ENCODE assay signal across 24 cellular contexts in the genomic region with DNA sequence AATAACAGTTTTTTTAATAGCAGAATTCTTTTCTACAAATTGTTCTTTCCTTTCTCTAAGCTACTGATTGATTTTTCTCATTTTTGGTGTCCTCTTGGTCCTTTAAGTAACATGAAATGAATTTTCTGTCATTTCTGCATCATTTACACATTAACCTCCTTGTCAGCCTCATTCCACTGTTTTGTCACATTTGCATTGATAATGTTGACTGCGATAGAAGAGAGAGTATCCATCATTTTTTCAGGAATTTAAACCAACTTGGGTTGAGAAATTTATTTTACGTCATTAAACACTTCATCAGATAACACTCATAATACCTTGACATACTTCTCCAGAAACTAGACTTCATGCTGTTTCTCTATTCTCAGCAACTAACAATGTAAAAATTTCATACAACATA.
DNase-seq lines count a peak whose midpoint lies in the region; ATAC-seq, FAIRE-seq and TF ChIP-seq lines count a peak whose summit lies in the region.
"Had no signal": no experiment of that assay in that cellular context is flagged by ENCODE, and none has a peak within 500 bp of the region (broad histone marks: within the 10 kb centered on the region; RNA-seq: fewer than 3 reads in every experiment).

No MANE protein-coding gene starts in this region.

- no peak overlapping the region for H3K27ac ChIP-seq in HepG2 (ENCODE audit: extremely low read length, insufficient read depth, low read length)
- no peak overlapping the region for H3K27ac ChIP-seq in right lobe of liver
- no peak overlapping the region for H3K27ac ChIP-seq in astrocyte (ENCODE audit: low read depth, low read length)
- H3K27ac ChIP-seq: 22Rv1; A549; BLaER1 treated with 17β-estradiol and CSF1 and Interleukin-3, amounts not matched to agents 10 nM and 100 nM; C4-2B had no signal

- H3K4me1 ChIP-seq in HepG2 (ENCODE audit: insufficient read depth, low read length) (no peaks in the 10 kb centered on the region), right lobe of liver (no peaks in the 10 kb centered on the region), astrocyte (ENCODE audit: insufficient read depth, low read length) (no peaks in the 10 kb centered on the region)
- H3K4me1 ChIP-seq: A549; BLaER1 treated with 17β-estradiol and CSF1 and Interleukin-3, amounts not matched to agents 10 nM and 100 nM had no signal

- FAIRE-seq in HepG2 (lab: Jason Lieb, UNC): no peak
- FAIRE-seq in astrocyte (lab: Jason Lieb, UNC): peak; percentile 13
- FAIRE-seq: A549, GM12878, GM12892, GM18507 had no signal

- DNase-seq in HepG2 (ENCODE audit: low spot score) (no peak), right lobe of liver (no peak), astrocyte (ENCODE audit: low read depth) (no peak), NCI-H187 treated with DMSO at 0.1 percent for 48 hours (lab: John Stamatoyannopoulos, UW) (no peak)
- no peak for DNase-seq in activated CD8-positive, alpha-beta T cell treated with anti-CD3 and anti-CD28 coated beads, Interleukin-2, amount 10 ng/mL, durations not matched to agents 7 days and 5 days
- DNase-seq: AML-193; CD4-positive, alpha-beta memory T cell; CD8-positive, alpha-beta memory T cell; COR-L47; DMS 273 treated with DMSO at 0.1 percent for 48 hours; DMS153; DMS53; DMS79; DND-41; EL; GDM1 had no signal

- no peaks in the 10 kb centered on the region for H4K20me1 ChIP-seq in HepG2 (ENCODE audit: insufficient read depth, low read length)
- H4K20me1 ChIP-seq in astrocyte (ENCODE audit: insufficient read depth, low read length): no peaks in the 10 kb centered on the region
- H4K20me1 ChIP-seq: BLaER1 treated with 17β-estradiol and CSF1 and Interleukin-3, amounts not matched to agents 10 nM and 100 nM had no signal

- no TSS peak for BruUV-seq in HepG2 (replicated peaks; lab: Mats Ljungman, UMichigan)

- in situ Hi-C loops in HepG2 (cut with HindIII; ENCODE audit: extremely low pct_ligation_motif_present, low pct_unique_long_range_greater_than_20kb): no loop called here

- intact Hi-C loops in HepG2 (cut with micrococcal nuclease; ENCODE audit: unreplicated experiment): no loop called here
- intact Hi-C loops in right lobe of liver (cut with DNase I): no loop called here

- CTCF ChIA-PET in HepG2 (lab: Yijun Ruan, JAX; ENCODE audit: low intra/inter-chr PET ratio, low total read pairs): no interaction called here
- CTCF ChIA-PET in activated CD8-positive, alpha-beta T cell treated with anti-CD3 and anti-CD28 coated beads, Interleukin-2, amount 10 ng/mL, durations not matched to agents 7 days and 5 days (lab: Charles Lee): no interaction called here

- H3K36me3 ChIP-seq in HepG2 (replicated peaks in 1 of 2; ENCODE audit: control insufficient read depth in 1 of 2, insufficient read depth in 2 of 2, low read length in 2 of 2) (no peaks in the 10 kb centered on the region), right lobe of liver (no peaks in the 10 kb centered on the region), astrocyte (ENCODE audit: insufficient read depth, low read length) (no peaks in the 10 kb centered on the region)
- H3K36me3 ChIP-seq: BLaER1 treated with 17β-estradiol and CSF1 and Interleukin-3, amounts not matched to agents 10 nM and 100 nM had no signal

- TF ChIP-seq POLR2A in HepG2 (IDR thresholded peaks at IDR 0.05; ENCODE audit: insufficient read depth in 1 of 2, low read depth in 2 of 2, low read length in 2 of 2) (no peak), right lobe of liver (IDR thresholded peaks at IDR 0.05) (no peak)

- H3K9me3 Mint-ChIP-seq in astrocyte (ENCODE audit: unreplicated experiment): no peaks in the 10 kb centered on the region
- peaks cover 15% of the 10 kb centered on the region for H3K9me3 Mint-ChIP-seq in activated CD8-positive, alpha-beta T cell treated with anti-CD3 and anti-CD28 coated beads, Interleukin-2, amount 10 ng/mL, durations not matched to agents 7 days and 5 days (ENCODE audit: insufficient read depth)

- no peak for TF ChIP-seq CTCF in HepG2 (CRISPR knock-in tag; IDR thresholded peaks at IDR 0.05)
- TF ChIP-seq CTCF in right lobe of liver (IDR thresholded peaks at IDR 0.05): no peak
- no peak for TF ChIP-seq CTCF in astrocyte (IDR thresholded peaks at IDR 0.05; ENCODE audit: insufficient read depth, low read depth, low read length)

- no peak overlapping the region for H3K4me3 Mint-ChIP-seq in astrocyte (ENCODE audit: unreplicated experiment)
- H3K4me3 Mint-ChIP-seq in activated CD8-positive, alpha-beta T cell treated with anti-CD3 and anti-CD28 coated beads, Interleukin-2, amount 10 ng/mL, durations not matched to agents 7 days and 5 days: no peak overlapping the region
- H3K4me3 Mint-ChIP-seq: B cell; CD4-positive, alpha-beta memory T cell; CD8-positive, alpha-beta memory T cell had no signal

- H2AFZ ChIP-seq in HepG2 (ENCODE audit: low read length) (no peak overlapping the region), astrocyte (ENCODE audit: low read depth, low read length) (no peak overlapping the region)

- no peaks in the 10 kb centered on the region for H3K36me3 Mint-ChIP-seq in astrocyte (ENCODE audit: low read depth, unreplicated experiment)
- H3K36me3 Mint-ChIP-seq in activated CD8-positive, alpha-beta T cell treated with anti-CD3 and anti-CD28 coated beads, Interleukin-2, amount 10 ng/mL, durations not matched to agents 7 days and 5 days (ENCODE audit: low read depth): no peaks in the 10 kb centered on the region
- H3K36me3 Mint-ChIP-seq: CD4-positive, alpha-beta memory T cell; CD8-positive, alpha-beta memory T cell had no signal

- no peaks in the 10 kb centered on the region for H3K4me1 Mint-ChIP-seq in astrocyte (ENCODE audit: low read depth, unreplicated experiment)
- H3K4me1 Mint-ChIP-seq in activated CD8-positive, alpha-beta T cell treated with anti-CD3 and anti-CD28 coated beads, Interleukin-2, amount 10 ng/mL, durations not matched to agents 7 days and 5 days (ENCODE audit: low read depth): no peaks in the 10 kb centered on the region
- H3K4me1 Mint-ChIP-seq: B cell; CD4-positive, alpha-beta memory T cell; CD8-positive, alpha-beta memory T cell had no signal

- H3K79me2 ChIP-seq in HepG2 (ENCODE audit: insufficient read depth, low read length) (no peaks in the 10 kb centered on the region), astrocyte (ENCODE audit: insufficient read depth, low read length) (no peaks in the 10 kb centered on the region)

- no peaks in the 10 kb centered on the region for H3K27me3 Mint-ChIP-seq in astrocyte (ENCODE audit: low read depth, unreplicated experiment)
- no peaks in the 10 kb centered on the region for H3K27me3 Mint-ChIP-seq in activated CD8-positive, alpha-beta T cell treated with anti-CD3 and anti-CD28 coated beads, Interleukin-2, amount 10 ng/mL, durations not matched to agents 7 days and 5 days (ENCODE audit: low read depth)
- H3K27me3 Mint-ChIP-seq: B cell; CD4-positive, alpha-beta memory T cell; CD8-positive, alpha-beta memory T cell had no signal

- ATAC-seq in HepG2 (no peak), right lobe of liver (no peak)
- ATAC-seq in activated CD8-positive, alpha-beta T cell treated with anti-CD3 and anti-CD28 coated beads, Interleukin-2, amount 10 ng/mL, durations not matched to agents 7 days and 5 days: no peak
- ATAC-seq: A549, GM12878 had no signal

- TF ChIP-seq EP300 in HepG2 (IDR thresholded peaks at IDR 0.05; ENCODE audit: low read depth in 2 of 2, low read length in 2 of 2) (no peak), HepG2 (CRISPR knock-in tag; IDR thresholded peaks at IDR 0.05; ENCODE audit: borderline replicate concordance) (no peak)

- H3K4me3 ChIP-seq in HepG2 (replicated peaks in 1 of 3; ENCODE audit: insufficient read depth in 1 of 3, low read depth in 2 of 3, low read length in 3 of 3): no peak overlapping the region
- no peak overlapping the region for H3K4me3 ChIP-seq in right lobe of liver
- no peak overlapping the region for H3K4me3 ChIP-seq in astrocyte (ENCODE audit: insufficient read depth, low read depth, low read length)
- H3K4me3 ChIP-seq: A549; BLaER1 treated with 17β-estradiol and CSF1 and Interleukin-3, amounts not matched to agents 10 nM and 100 nM; GM12878 had no signal

- H3K9ac ChIP-seq in HepG2 (ENCODE audit: insufficient read depth, low read depth, low read length) (no peak overlapping the region), astrocyte (ENCODE audit: low read length) (no peak overlapping the region)
- H3K9ac ChIP-seq: BLaER1 treated with 17β-estradiol and CSF1 and Interleukin-3, amounts not matched to agents 10 nM and 100 nM had no signal

- no peak overlapping the region for H3K27ac Mint-ChIP-seq in astrocyte (ENCODE audit: unreplicated experiment)
- no peak overlapping the region for H3K27ac Mint-ChIP-seq in activated CD8-positive, alpha-beta T cell treated with anti-CD3 and anti-CD28 coated beads, Interleukin-2, amount 10 ng/mL, durations not matched to agents 7 days and 5 days
- H3K27ac Mint-ChIP-seq: B cell; CD4-positive, alpha-beta memory T cell; CD8-positive, alpha-beta memory T cell had no signal

- H3K4me2 ChIP-seq in HepG2 (ENCODE audit: low read depth, low read length) (no peak overlapping the region), astrocyte (ENCODE audit: low read length) (no peak overlapping the region)
- H3K4me2 ChIP-seq: A549; BLaER1 treated with 17β-estradiol and CSF1 and Interleukin-3, amounts not matched to agents 10 nM and 100 nM had no signal

- WGBS in HepG2 (ENCODE audit: low lambda C conversion rate): 11% methylated on average over 2 of the region's 2 CpGs
- WGBS in right lobe of liver (ENCODE audit: insufficient coverage, low coverage, low lambda C conversion rate, missing lambda C conversion rate): 70% methylated on average over 2 of the region's 2 CpGs

- POLR2A ChIA-PET in HepG2 (lab: Yijun Ruan, JAX): no interaction called here
- POLR2A ChIA-PET in activated CD8-positive, alpha-beta T cell treated with anti-CD3 and anti-CD28 coated beads, Interleukin-2, amount 10 ng/mL, durations not matched to agents 7 days and 5 days (lab: Charles Lee): no interaction called here

- H3K9me3 ChIP-seq in HepG2 (ENCODE audit: low read length) (no peaks in the 10 kb centered on the region), right lobe of liver (no peaks in the 10 kb centered on the region), astrocyte (ENCODE audit: insufficient read depth, low read depth, low read length) (no peaks in the 10 kb centered on the region)
- H3K9me3 ChIP-seq: BLaER1 treated with 17β-estradiol and CSF1 and Interleukin-3, amounts not matched to agents 10 nM and 100 nM had no signal

- H3K27me3 ChIP-seq in HepG2 (ENCODE audit: control insufficient read depth in 1 of 2, insufficient read depth in 2 of 2, low read length in 2 of 2): no peaks in the 10 kb centered on the region
- H3K27me3 ChIP-seq in right lobe of liver: no peaks in the 10 kb centered on the region
- no peaks in the 10 kb centered on the region for H3K27me3 ChIP-seq in astrocyte (ENCODE audit: insufficient read depth, low read length)
- H3K27me3 ChIP-seq: BLaER1 treated with 17β-estradiol and CSF1 and Interleukin-3, amounts not matched to agents 10 nM and 100 nM had no signal

- no peak for TF ChIP-seq RAD21 in HepG2 (CRISPR knock-in tag; IDR thresholded peaks at IDR 0.05)

TF ChIP-seq in HepG2, 621 proteins besides CTCF, POLR2A, EP300 and RAD21 (continues in another document):
- TF ChIP-seq DPF2 (CRISPR knock-in tag; IDR thresholded peaks at IDR 0.05; ENCODE audit: borderline replicate concordance, low read depth) (no peak), ZFY (CRISPR knock-in tag; IDR thresholded peaks at IDR 0.05) (no peak), ZNF24 (IDR thresholded peaks at IDR 0.05) (no peak), CREB1 (IDR thresholded peaks at IDR 0.05) (peak; percentile 32; the same call in 1 of the 2 replicates), CREB1 (CRISPR knock-in tag; IDR thresholded peaks at IDR 0.05) (no peak)
